ENCODE assay signal across 14 cellular contexts in genomic region chr3:57784089-57784735, GRCh38. TPM values are rescaled to one million over a fixed set of nuclear protein-coding genes. Genes with fewer than 3 reads are reported as not detected.
DNase-seq lines count a peak whose midpoint lies in the region; ATAC-seq and TF ChIP-seq lines count a peak whose summit lies in the region.
"Had no signal": no experiment of that assay in that cellular context is flagged by ENCODE, and none has a peak within 500 bp of the region (broad histone marks: within the 10 kb centered on the region; RNA-seq: fewer than 3 reads in every experiment).

No MANE protein-coding gene starts in this region.

- peaks cover 40% of the 10 kb centered on the region for H4K20me1 ChIP-seq in PC-3 (ENCODE audit: low read length)

- peaks cover 26% of the 10 kb centered on the region for H3K4me1 ChIP-seq in PC-3 (ENCODE audit: insufficient read depth, low read length)

- H3K4me1 Mint-ChIP-seq in CD14-positive monocyte (peaks cover 24% of the 10 kb centered on the region), mesothelial cell of epicardium (no peaks in the 10 kb centered on the region)

- TF ChIP-seq CTCF in CD14-positive monocyte (IDR thresholded peaks at IDR 0.05): no peak
- TF ChIP-seq CTCF in HL-60 (IDR thresholded peaks at IDR 0.05; ENCODE audit: insufficient read depth, low read length): no peak
- TF ChIP-seq CTCF in mesothelial cell of epicardium (IDR thresholded peaks at IDR 0.05; ENCODE audit: unreplicated experiment): no peak
- TF ChIP-seq CTCF in PC-3 (conservative IDR thresholded peaks at IDR 0.05; ENCODE audit: low read depth, low read length): no peak

- no peaks in the 10 kb centered on the region for H3K27me3 Mint-ChIP-seq in CD14-positive monocyte (ENCODE audit: low read depth in 3 of 3)
- H3K27me3 Mint-ChIP-seq in mesothelial cell of epicardium (ENCODE audit: low read depth): no peaks in the 10 kb centered on the region

- H3K36me3 Mint-ChIP-seq in CD14-positive monocyte (peaks cover 4 to 15% of the 10 kb centered on the region in 2 donors), mesothelial cell of epicardium (no peaks in the 10 kb centered on the region)

- H3K27me3 ChIP-seq in HL-60 (ENCODE audit: insufficient read depth, poor library complexity, severe bottlenecking) (no peaks in the 10 kb centered on the region), PC-3 (ENCODE audit: low read length) (no peaks in the 10 kb centered on the region)

- H3K4me3 ChIP-seq in HL-60 (replicated peaks; ENCODE audit: insufficient read depth, low read length) (no peak overlapping the region), PC-3 (ENCODE audit: low read length) (no peak overlapping the region)

- H3K27ac ChIP-seq in HL-60 (replicated peaks): peak overlapping the region; percentile 54
- peak overlapping the region; percentile 48 for H3K27ac ChIP-seq in epithelial cell of prostate
- H3K27ac ChIP-seq in PC-3 (ENCODE audit: low read length): no peak overlapping the region

- intact Hi-C loops in CD14-positive monocyte (cut with micrococcal nuclease): no loop called here
- intact Hi-C loops in PC-3 (cut with micrococcal nuclease): no loop called here

- H2AFZ ChIP-seq in PC-3 (ENCODE audit: low read length): no peak overlapping the region

- H3K9me3 Mint-ChIP-seq in CD14-positive monocyte (no peaks in the 10 kb centered on the region), mesothelial cell of epicardium (no peaks in the 10 kb centered on the region)

- no peaks in the 10 kb centered on the region for H3K36me3 ChIP-seq in PC-3 (ENCODE audit: low read depth, low read length)

- DNase-seq in CD14-positive monocyte (ENCODE audit: low spot score) (no peak), HL-60 (ENCODE audit: low read depth in 1 of 2, low spot score in 1 of 2) (no peak), epithelial cell of prostate (ENCODE audit: low read depth, low spot score) (no peak), mesothelial cell of epicardium (ENCODE audit: low spot score in 2 of 2, unreplicated experiment in 2 of 2) (no peak), NCI-H1105 (lab: John Stamatoyannopoulos, UW) (no peak), PC-3 (no peak)
- DNase-seq: DMS 273 treated with DMSO at 0.1 percent for 48 hours, EL, NCI-H1092, NCI-H1694 treated with DMSO at 0.1 percent for 48 hours, NCI-H345, SHP77 had no signal

- peaks cover 93% of the 10 kb centered on the region for H3K79me2 ChIP-seq in PC-3 (ENCODE audit: low read length)

- H3K9ac ChIP-seq in PC-3 (ENCODE audit: low read length): no peak overlapping the region

- H3K27ac Mint-ChIP-seq in CD14-positive monocyte: peak overlapping the region; percentile 6 to 73 (median 51)
- peak overlapping the region; percentile 11 for H3K27ac Mint-ChIP-seq in mesothelial cell of epicardium

- ATAC-seq in GM19467 (IDR thresholded peaks at IDR 0.05; ENCODE audit: unreplicated experiment) (no peak), PC-3 (no peak)
- ATAC-seq: SK-N-SH treated with all-trans-retinoic acid at 6 μM for 48 hours had no signal

- no peak overlapping the region for H3K4me2 ChIP-seq in PC-3 (ENCODE audit: low read length)

- no TSS peak for BruUV-seq in PC-3 (replicated peaks; lab: Mats Ljungman, UMichigan)

- POLR2A ChIA-PET in PC-3 (lab: Charles Lee; ENCODE audit: unreplicated experiment): no interaction called here

- H3K9me2 ChIP-seq in PC-3 (replicated peaks; ENCODE audit: low read length): no peaks in the 10 kb centered on the region

- H3K4me3 Mint-ChIP-seq in CD14-positive monocyte: no peak overlapping the region
- no peak overlapping the region for H3K4me3 Mint-ChIP-seq in mesothelial cell of epicardium

- H3K9me3 ChIP-seq in PC-3 (ENCODE audit: low read length): no peaks in the 10 kb centered on the region

- CTCF ChIA-PET in PC-3 (lab: Charles Lee): no interaction called here

- no peaks in the 10 kb centered on the region for H3F3A ChIP-seq in PC-3 (ENCODE audit: low read length, unreplicated experiment)

RNA-seq across cellular contexts. Expression of gene SLMAP, which starts 28.1 kb away (rescaled TPM):
- 10 to 100 TPM; 12.3 to 16.1 TPM for polyA plus RNA-seq in CD14-positive monocyte
- total RNA-seq in mesothelial cell of epicardium (93.0 to 108 TPM (median 100 TPM) in 3 replicates), PC-3 (2014; rRNA removed) (55.2 and 60.0 TPM in 2 replicates)
